1 cellular context compared by ENCODE assay signal in genomic region chr3:122681294-122682015, GRCh38.
TF ChIP-seq lines count a peak whose summit lies in the region.

No MANE protein-coding gene starts in this region.

TF ChIP-seq in K562, 482 proteins besides CTCF, POLR2A, EP300 and RAD21 (continued from another document):
- TF ChIP-seq STAT6 (CRISPR knock-in tag; IDR thresholded peaks at IDR 0.05) (no peak), CGGBP1 (CRISPR knock-in tag; IDR thresholded peaks at IDR 0.05) (no peak), STAT5B (CRISPR knock-in tag; IDR thresholded peaks at IDR 0.05) (no peak), BRF2 (IDR thresholded peaks at IDR 0.05; ENCODE audit: borderline replicate concordance, insufficient read depth, insufficient read length) (no peak), ZBTB43 (CRISPR knock-in tag; IDR thresholded peaks at IDR 0.05) (no peak), ELF2 (CRISPR knock-in tag; IDR thresholded peaks at IDR 0.05) (no peak), ETV5 (CRISPR knock-in tag; IDR thresholded peaks at IDR 0.05; ENCODE audit: low read depth) (no peak), KDM1A (IDR thresholded peaks at IDR 0.05) (0 out of 4 replicates have a peak, but pooled peaks of 1 of the 2 experiments have one; percentile 30), ATF2 (CRISPR knock-in tag; IDR thresholded peaks at IDR 0.05) (no peak), EGR1 (conservative IDR thresholded peaks at IDR 0.05) (peak; percentile 60; the same call in 1 of the 2 replicates), HMGXB4 (CRISPR knock-in tag; IDR thresholded peaks at IDR 0.05) (no peak), ZNF316 (IDR thresholded peaks at IDR 0.05) (no peak), AFF1 (IDR thresholded peaks at IDR 0.05; ENCODE audit: low read depth in 1 of 2, partially characterized antibody in 2 of 2) (no peak), IFI16 (CRISPR knock-in tag; IDR thresholded peaks at IDR 0.05) (no peak), MEIS2 (IDR thresholded peaks at IDR 0.05; ENCODE audit: partially characterized antibody) (no peak), HIVEP1 (CRISPR knock-in tag; IDR thresholded peaks at IDR 0.05) (no peak), CREBBP (IDR thresholded peaks at IDR 0.05; ENCODE audit: low read depth, low read length) (no peak), TAF1 (IDR thresholded peaks at IDR 0.05; ENCODE audit: control insufficient read depth, extremely low read depth, insufficient read depth, low read length, severe bottlenecking) (peak; percentile 35), NFYB (IDR thresholded peaks at IDR 0.05; ENCODE audit: extremely low read depth, insufficient read length) (no peak), ETS2 (tag; IDR thresholded peaks at IDR 0.05; ENCODE audit: borderline replicate concordance, poor library complexity, severe bottlenecking) (no peak), MAFG (tag; conservative IDR thresholded peaks at IDR 0.05) (no peak), DPF2 (IDR thresholded peaks at IDR 0.05) (0 out of 2 replicates have a peak, but pooled peaks have one; percentile 15), OTX1 (CRISPR knock-in tag; IDR thresholded peaks at IDR 0.05) (no peak), ZNF77 (CRISPR knock-in tag; IDR thresholded peaks at IDR 0.05) (no peak), MITF (IDR thresholded peaks at IDR 0.05) (no peak), LARP7 (IDR thresholded peaks at IDR 0.05) (0 out of 2 replicates have a peak, but pooled peaks have one; percentile 52), ZNF512 (tag; IDR thresholded peaks at IDR 0.05) (no peak), SRSF1 (IDR thresholded peaks at IDR 0.05; ENCODE audit: low read depth, low read length) (no peak), NR1H2 (CRISPR knock-in tag; IDR thresholded peaks at IDR 0.05) (no peak), CLOCK (CRISPR knock-in tag; IDR thresholded peaks at IDR 0.05; ENCODE audit: borderline replicate concordance) (no peak), TOE1 (IDR thresholded peaks at IDR 0.05; ENCODE audit: borderline replicate concordance) (no peak), TOE1 (CRISPR knock-in tag; IDR thresholded peaks at IDR 0.05; ENCODE audit: borderline replicate concordance, low read depth) (no peak), PYGO2 (tag; IDR thresholded peaks at IDR 0.05) (no peak), ESRRA (IDR thresholded peaks at IDR 0.05; ENCODE audit: borderline replicate concordance, low read depth) (no peak), MCM7 (IDR thresholded peaks at IDR 0.05) (no peak), FOXK2 (conservative IDR thresholded peaks at IDR 0.05 in 1 of 2, IDR thresholded peaks at IDR 0.05 in 1 of 2; ENCODE audit: low read depth in 2 of 2) (no peak), CHCHD3 (CRISPR knock-in tag; IDR thresholded peaks at IDR 0.05) (no peak), ZNF143 (CRISPR knock-in tag; IDR thresholded peaks at IDR 0.05) (no peak), BRD9 (IDR thresholded peaks at IDR 0.05; ENCODE audit: low read depth, partially characterized antibody) (no peak)
